In genomic region chr3:48931944-48932580, GRCh38 we compare ENCODE assay signal across 17 cellular contexts. TPM values are rescaled to one million over a fixed set of nuclear protein-coding genes. Genes with fewer than 3 reads are reported as not detected.
DNase-seq lines count a peak whose midpoint lies in the region; ATAC-seq and TF ChIP-seq lines count a peak whose summit lies in the region.
"Had no signal": no experiment of that assay in that cellular context is flagged by ENCODE, and none has a peak within 500 bp of the region (broad histone marks: within the 10 kb centered on the region; RNA-seq: fewer than 3 reads in every experiment).

No MANE protein-coding gene starts in this region.

- WGBS in SK-N-SH (ENCODE audit: low lambda C conversion rate), result 85% methylated on average over 1 of the region's 1 CpG

- H3K27ac ChIP-seq in SK-N-SH (ENCODE audit: low read depth in 2 of 2, low read length in 1 of 2) (peak overlapping the region in 1 of 2 experiments; percentile 25; a peak in 1 of 4 replicates), osteoblast (ENCODE audit: low read depth, low read length) (no peak overlapping the region)
- H3K27ac ChIP-seq in CD4-positive, alpha-beta T cell (ENCODE audit: low read depth, low read length), result no peak overlapping the region
- H3K27ac ChIP-seq: BLaER1 treated with 17β-estradiol and CSF1 and Interleukin-3, amounts not matched to agents 10 nM and 100 nM; tibial artery had no signal

- no peak overlapping the region for H3K9ac ChIP-seq in SK-N-SH
- H3K9ac ChIP-seq: BLaER1 treated with 17β-estradiol and CSF1 and Interleukin-3, amounts not matched to agents 10 nM and 100 nM had no signal

- peaks cover 69% of the 10 kb centered on the region for H3K4me1 Mint-ChIP-seq in CD4-positive, alpha-beta T cell (ENCODE audit: low read depth)
- H3K4me1 Mint-ChIP-seq in activated CD4-positive, alpha-beta memory T cell treated with anti-CD3 and anti-CD28 coated beads, Interleukin-2, amount 10 ng/mL, durations not matched to agents 7 days and 5 days, result peaks cover 74% of the 10 kb centered on the region
- H3K4me1 Mint-ChIP-seq in immature natural killer cell, result peaks cover 76 to 87% of the 10 kb centered on the region in 2 donors
- H3K4me1 Mint-ChIP-seq in T-cell, result peaks cover 59 to 72% (median 70%) of the 10 kb centered on the region in 3 donors

- H3K4me3 ChIP-seq in SK-N-SH (ENCODE audit: low read depth in 2 of 2, low read length in 1 of 2) (no peak overlapping the region), osteoblast (ENCODE audit: insufficient read depth, low read length) (no peak overlapping the region)
- H3K4me3 ChIP-seq: BLaER1 treated with 17β-estradiol and CSF1 and Interleukin-3, amounts not matched to agents 10 nM and 100 nM; tibial artery had no signal

- H3K4me1 ChIP-seq in SK-N-SH (ENCODE audit: control insufficient read depth in 1 of 2, insufficient read depth in 2 of 2, low read depth in 1 of 2, low read length in 1 of 2) (peaks cover 12 to 19% of the 10 kb centered on the region in 2 experiments; a peak in 3 of 4 replicates), osteoblast (ENCODE audit: insufficient read depth, low read length) (peaks cover 26% of the 10 kb centered on the region)

- H3K27me3 ChIP-seq in SK-N-SH (ENCODE audit: insufficient read depth) (no peaks in the 10 kb centered on the region), osteoblast (ENCODE audit: insufficient read depth, low read length) (no peaks in the 10 kb centered on the region)
- H3K27me3 ChIP-seq in CD4-positive, alpha-beta T cell (ENCODE audit: control insufficient read depth, insufficient read depth, low read length), result no peaks in the 10 kb centered on the region
- H3K27me3 ChIP-seq: BLaER1 treated with 17β-estradiol and CSF1 and Interleukin-3, amounts not matched to agents 10 nM and 100 nM; tibial artery had no signal

- CTCF ChIA-PET in SK-N-SH (lab: Yijun Ruan, JAX), result interaction anchor here (0.9 to 4.3 kb wide), 2 partner anchors 12 to 13 kb away, joined by 3 to 18 read pairs; partner anchors contain the start of gene ARIH2
- CTCF ChIA-PET in CD4-positive, alpha-beta T cell (lab: Charles Lee), result interaction anchor here (4.3 kb wide), 1 partner anchor 13 kb away, joined by 23 read pairs; the partner anchor contains the start of gene ARIH2
- CTCF ChIA-PET in activated CD4-positive, alpha-beta memory T cell treated with anti-CD3 and anti-CD28 coated beads, Interleukin-2, amount 10 ng/mL, durations not matched to agents 7 days and 5 days (lab: Charles Lee), result interaction anchor here (1.2 kb wide), 1 partner anchor 56 kb away, joined by 3 read pairs; no protein-coding TSS in a partner anchor
- CTCF ChIA-PET in T-cell (lab: Charles Lee), result interaction anchor here in 1 of 2 donors (0.6 kb wide), 1 partner anchor 61 kb away, joined by 3 read pairs; no protein-coding TSS in a partner anchor

- H3K36me3 Mint-ChIP-seq in CD4-positive, alpha-beta T cell (ENCODE audit: low read depth), result peaks cover 77% of the 10 kb centered on the region
- H3K36me3 Mint-ChIP-seq in activated CD4-positive, alpha-beta memory T cell treated with anti-CD3 and anti-CD28 coated beads, Interleukin-2, amount 10 ng/mL, durations not matched to agents 7 days and 5 days (ENCODE audit: low read depth), result peaks cover 76% of the 10 kb centered on the region
- H3K36me3 Mint-ChIP-seq in immature natural killer cell (peaks cover 23 to 38% (median 26%) of the 10 kb centered on the region in 3 donors), T-cell (peaks cover 60% of the 10 kb centered on the region)

- no peaks in the 10 kb centered on the region for H3K9me2 ChIP-seq in SK-N-SH

- DNase-seq in SK-N-SH, result peak; percentile 14
- no peak for DNase-seq in CD4-positive, alpha-beta T cell
- DNase-seq in activated CD4-positive, alpha-beta memory T cell treated with anti-CD3 and anti-CD28 coated beads, Interleukin-2, amount 10 ng/mL, durations not matched to agents 7 days and 5 days, result no peak
- DNase-seq in immature natural killer cell, result no peak
- no peak for DNase-seq in T-cell
- DNase-seq in stimulated activated CD4-positive, alpha-beta T cell treated with anti-CD3 and anti-CD28 coated beads, Interleukin-2, amount 100 ng/mL, for 48 hours, result no peak
- DNase-seq in osteoblast (ENCODE audit: insufficient read length, low spot score, missing footprints), result no peak
- DNase-seq: 8988T; GOT3; NCI-H1436 treated with DMSO at 0.1 percent for 48 hours; NCI-H2227 treated with DMSO at 0.1 percent for 48 hours; stimulated activated CD4-positive, alpha-beta T cell treated with anti-CD3 and anti-CD28 coated beads, Interleukin-4, amount 100 ng/mL, for 4 hours; T1000; tibial artery had no signal

- H3K36me3 ChIP-seq in SK-N-SH (replicated peaks in 1 of 2; ENCODE audit: control insufficient read depth in 1 of 2, insufficient read depth in 2 of 2, low read length in 1 of 2), result peaks cover 36 to 49% of the 10 kb centered on the region in 2 experiments
- H3K36me3 ChIP-seq in osteoblast (ENCODE audit: insufficient read depth, low read length), result peaks cover 41% of the 10 kb centered on the region

- H3K4me2 ChIP-seq in SK-N-SH (no peak overlapping the region), osteoblast (ENCODE audit: insufficient read depth, low read length) (no peak overlapping the region)

- H2AFZ ChIP-seq in SK-N-SH (ENCODE audit: low read depth) (no peak overlapping the region), osteoblast (ENCODE audit: low read length) (no peak overlapping the region)

- no peak for TF ChIP-seq CTCF in SK-N-SH (IDR thresholded peaks at IDR 0.05)
- TF ChIP-seq CTCF in CD4-positive, alpha-beta T cell (IDR thresholded peaks at IDR 0.05), result no peak
- no peak for TF ChIP-seq CTCF in osteoblast (IDR thresholded peaks at IDR 0.05; ENCODE audit: extremely low read depth, low read depth, low read length)

- TF ChIP-seq RAD21 in SK-N-SH (IDR thresholded peaks at IDR 0.05; ENCODE audit: low read length), result no peak

- peaks cover 19% of the 10 kb centered on the region for H3F3A ChIP-seq in SK-N-SH (replicated peaks; ENCODE audit: insufficient read depth)

- POLR2A ChIA-PET in SK-N-SH (lab: Yijun Ruan, JAX) (no interaction called here), T-cell (lab: Charles Lee) (no interaction called here)
- POLR2A ChIA-PET in CD4-positive, alpha-beta T cell (lab: Charles Lee), result no interaction called here
- POLR2A ChIA-PET in activated CD4-positive, alpha-beta memory T cell treated with anti-CD3 and anti-CD28 coated beads, Interleukin-2, amount 10 ng/mL, durations not matched to agents 7 days and 5 days (lab: Charles Lee), result interaction anchor here (0.5 to 7.7 kb wide), 6 partner anchors 10 to 119 kb away, joined by 3 to 90 read pairs (median 8); partner anchors contain the start of genes ARIH2, NDUFAF3 and SLC25A20

- peak overlapping the region; percentile 19 for H3K27ac Mint-ChIP-seq in CD4-positive, alpha-beta T cell
- peak overlapping the region; percentile 56 for H3K27ac Mint-ChIP-seq in activated CD4-positive, alpha-beta memory T cell treated with anti-CD3 and anti-CD28 coated beads, Interleukin-2, amount 10 ng/mL, durations not matched to agents 7 days and 5 days
- H3K27ac Mint-ChIP-seq in immature natural killer cell, result peak overlapping the region; percentile 87 to 97 (median 92)
- peak overlapping the region in 1 of 2 donors; percentile 2 for H3K27ac Mint-ChIP-seq in T-cell

- H4K20me1 ChIP-seq in SK-N-SH (ENCODE audit: insufficient read depth) (peaks cover 54% of the 10 kb centered on the region), osteoblast (ENCODE audit: insufficient read depth, low read length) (peaks cover 49% of the 10 kb centered on the region)

- intact Hi-C loops in CD4-positive, alpha-beta T cell (cut with DNase I, micrococcal nuclease), result loop anchor here in 1 of 2 experiments (5.0 kb wide), 1 partner anchor 35 kb away; the partner anchor contains the start of gene SLC25A20

- ATAC-seq in SK-N-SH treated with all-trans-retinoic acid at 6 μM for 48 hours, result no peak
- no peak for ATAC-seq in CD4-positive, alpha-beta T cell (ENCODE audit: poor library complexity)
- no peak for ATAC-seq in T-cell (replicated peaks in 1 of 4)
- ATAC-seq: sciatic nerve had no signal

- no peaks in the 10 kb centered on the region for H3K9me3 ChIP-seq in SK-N-SH
- H3K9me3 ChIP-seq in CD4-positive, alpha-beta T cell (ENCODE audit: control insufficient read depth, low read length), result no peaks in the 10 kb centered on the region
- H3K9me3 ChIP-seq in osteoblast (ENCODE audit: low read depth, low read length), result no peaks in the 10 kb centered on the region
- H3K9me3 ChIP-seq: BLaER1 treated with 17β-estradiol and CSF1 and Interleukin-3, amounts not matched to agents 10 nM and 100 nM; tibial artery had no signal

- no peak overlapping the region for H3K4me3 Mint-ChIP-seq in CD4-positive, alpha-beta T cell
- no peak overlapping the region for H3K4me3 Mint-ChIP-seq in activated CD4-positive, alpha-beta memory T cell treated with anti-CD3 and anti-CD28 coated beads, Interleukin-2, amount 10 ng/mL, durations not matched to agents 7 days and 5 days
- H3K4me3 Mint-ChIP-seq in immature natural killer cell, result peak overlapping the region; percentile 8 to 81 (median 71)
- H3K4me3 Mint-ChIP-seq in T-cell, result peak overlapping the region in 1 of 3 donors; percentile 3

- H3K27me3 Mint-ChIP-seq in CD4-positive, alpha-beta T cell, result no peaks in the 10 kb centered on the region
- H3K27me3 Mint-ChIP-seq in activated CD4-positive, alpha-beta memory T cell treated with anti-CD3 and anti-CD28 coated beads, Interleukin-2, amount 10 ng/mL, durations not matched to agents 7 days and 5 days, result no peaks in the 10 kb centered on the region
- H3K27me3 Mint-ChIP-seq in immature natural killer cell (ENCODE audit: low read depth in 3 of 3) (peaks cover 0 to 8% (median 4%) of the 10 kb centered on the region in 3 donors), T-cell (no peaks in the 10 kb centered on the region)

- no peaks in the 10 kb centered on the region for H3K9me3 Mint-ChIP-seq in CD4-positive, alpha-beta T cell
- no peaks in the 10 kb centered on the region for H3K9me3 Mint-ChIP-seq in activated CD4-positive, alpha-beta memory T cell treated with anti-CD3 and anti-CD28 coated beads, Interleukin-2, amount 10 ng/mL, durations not matched to agents 7 days and 5 days
- no peaks in the 10 kb centered on the region for H3K9me3 Mint-ChIP-seq in immature natural killer cell
- no peaks in the 10 kb centered on the region for H3K9me3 Mint-ChIP-seq in T-cell

- peaks cover 100% of the 10 kb centered on the region for H3K79me2 ChIP-seq in SK-N-SH (ENCODE audit: insufficient read depth)
- H3K79me2 ChIP-seq in osteoblast (ENCODE audit: insufficient read depth, low read length), result peaks cover 97% of the 10 kb centered on the region

- TF ChIP-seq EP300 in SK-N-SH (IDR thresholded peaks at IDR 0.05; ENCODE audit: borderline replicate concordance in 1 of 2, low read depth in 1 of 2, low read length in 1 of 2), result no peak

RNA-seq across cellular contexts. Expression of gene ARIH2, which starts 13.4 kb away (rescaled TPM):
- polyA plus RNA-seq in SK-N-SH (2012; rRNA removed), result 69.7 and 94.4 TPM in 2 replicates
- polyA plus RNA-seq in SK-N-SH (2012; cell fraction: cytosol; rRNA removed), result 64.6 and 67.6 TPM in 2 replicates
- 179 and 208 TPM in 2 replicates for polyA plus RNA-seq in SK-N-SH (2012; cell fraction: nucleus; rRNA removed)
- total RNA-seq in CD4-positive, alpha-beta T cell, result 100 to 1,000 TPM; 182 TPM
- total RNA-seq in activated CD4-positive, alpha-beta memory T cell treated with anti-CD3 and anti-CD28 coated beads, Interleukin-2, amount 10 ng/mL, durations not matched to agents 7 days and 5 days, result 100 to 1,000 TPM; 100 TPM
- 100 to 1,000 TPM; 171 to 224 (median 177) TPM for polyA plus RNA-seq in immature natural killer cell
- 100 to 1,000 TPM; 136 to 163 (median 153) TPM for total RNA-seq in T-cell
- total RNA-seq in osteoblast, result 69.1 and 82.5 TPM in 2 replicates

RNA-seq across cellular contexts. Expression of gene SLC25A20, which starts 33.4 kb away (rescaled TPM):
- polyA plus RNA-seq in SK-N-SH (2012; rRNA removed), result 30.3 and 41.9 TPM in 2 replicates
- 44.9 and 50.7 TPM in 2 replicates for polyA plus RNA-seq in SK-N-SH (2012; cell fraction: cytosol; rRNA removed)
- polyA plus RNA-seq in SK-N-SH (2012; cell fraction: nucleus; rRNA removed), result 26.5 and 40.0 TPM in 2 replicates
- under 1 TPM; 0.41 to 0.78 TPM for total RNA-seq in CD4-positive, alpha-beta T cell
- 10 to 100 TPM; 25.6 to 29.5 TPM for total RNA-seq in activated CD4-positive, alpha-beta memory T cell treated with anti-CD3 and anti-CD28 coated beads, Interleukin-2, amount 10 ng/mL, durations not matched to agents 7 days and 5 days
- polyA plus RNA-seq in immature natural killer cell, result 100 to 1,000 TPM in 2 of 3 donors, 10 to 100 TPM in 1; 100.0 to 254 (median 100) TPM
- total RNA-seq in T-cell, result 10 to 100 TPM in 4 of 5 donors, 1 to 10 TPM in 1; 9.4 to 18.2 (median 14.7) TPM
- 11.2 and 11.9 TPM in 2 replicates for total RNA-seq in osteoblast

RNA-seq across cellular contexts. Expression of gene P4HTM, which starts 58.0 kb away (rescaled TPM):
- 21.0 and 21.4 TPM in 2 replicates for polyA plus RNA-seq in SK-N-SH (2012; rRNA removed)
- polyA plus RNA-seq in SK-N-SH (2012; cell fraction: cytosol; rRNA removed), result 7.5 and 11.8 TPM in 2 replicates
- polyA plus RNA-seq in SK-N-SH (2012; cell fraction: nucleus; rRNA removed), result 83.7 and 101 TPM in 2 replicates
- 10 to 100 TPM; 45.9 to 47.0 TPM for total RNA-seq in CD4-positive, alpha-beta T cell
- total RNA-seq in activated CD4-positive, alpha-beta memory T cell treated with anti-CD3 and anti-CD28 coated beads, Interleukin-2, amount 10 ng/mL, durations not matched to agents 7 days and 5 days, result 10 to 100 TPM; 48.4 to 49.9 TPM
- polyA plus RNA-seq in immature natural killer cell, result 10 to 100 TPM; 16.8 to 26.8 (median 24.9) TPM
- total RNA-seq in T-cell, result 10 to 100 TPM; 40.4 to 79.0 (median 73.6) TPM
- total RNA-seq in osteoblast, result 31.8 and 32.4 TPM in 2 replicates

Comparison
In these comparisons a context has a peak if more than half of its experiments do, and no peak if none do; other contexts are left out.
1. H3K4me3 Mint-ChIP-seq: peak in immature natural killer cell (5 of 5); none in CD4-positive, alpha-beta T cell (single experiment) and activated CD4-positive, alpha-beta memory T cell treated with anti-CD3 and anti-CD28 coated beads, Interleukin-2, amount 10 ng/mL, durations not matched to agents 7 days and 5 days (single experiment).